11 cellular contexts compared by ENCODE assay signal in the genomic region with DNA sequence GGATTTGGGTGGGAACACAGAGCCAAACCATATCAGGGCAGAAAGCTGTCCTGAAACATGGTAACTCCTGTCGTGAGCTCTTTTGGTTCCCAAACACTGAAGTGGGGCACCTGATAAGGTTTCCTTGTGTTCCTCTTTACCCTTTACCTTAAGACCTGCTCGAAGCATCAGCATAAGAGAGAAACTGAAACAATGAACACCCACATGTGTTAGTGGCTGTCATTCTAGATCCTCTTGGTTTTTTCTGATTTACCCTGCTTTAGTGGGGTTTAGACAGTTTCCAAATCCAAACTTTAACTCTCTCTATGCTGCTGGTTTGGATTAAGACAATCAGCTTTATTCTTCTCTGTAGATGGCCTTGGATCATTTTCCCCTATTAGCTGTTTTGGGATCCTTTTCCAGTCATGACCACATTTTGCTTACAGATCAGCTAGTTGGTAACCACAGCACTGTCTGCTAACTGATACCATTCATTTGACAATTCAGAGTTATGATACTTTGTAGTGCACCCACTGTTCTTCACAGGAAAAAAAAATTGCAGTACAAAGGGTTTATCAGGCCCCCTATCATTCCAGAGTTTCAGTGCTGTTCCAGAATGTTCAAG. TPM values are rescaled to one million over a fixed set of nuclear protein-coding genes. Genes with fewer than 3 reads are reported as not detected.
DNase-seq lines count a peak whose midpoint lies in the region; ATAC-seq and TF ChIP-seq lines count a peak whose summit lies in the region.
"Had no signal": no experiment of that assay in that cellular context is flagged by ENCODE, and none has a peak within 500 bp of the region (broad histone marks: within the 10 kb centered on the region; RNA-seq: fewer than 3 reads in every experiment).

No MANE protein-coding gene starts in this region.

- no peak overlapping the region for H3K56ac ChIP-seq in H9 (ENCODE audit: insufficient read length, low read depth, low read length)

- no CpG with 5 or more reads among the region's 2 CpGs for WGBS in H9 (ENCODE audit: extremely low coverage, insufficient read length, low lambda C conversion rate)

- no peak overlapping the region for H3K23ac ChIP-seq in H9 (ENCODE audit: insufficient read length, low read depth, low read length)

- H2BK20ac ChIP-seq in H9 (ENCODE audit: low read depth, low read length, poor library complexity, severe bottlenecking) = no peak overlapping the region

- H3K4me2 ChIP-seq in H9 (ENCODE audit: insufficient read depth, insufficient read length, low read length) = no peak overlapping the region

- no peak overlapping the region for H4K5ac ChIP-seq in H9 (ENCODE audit: insufficient read length, low read depth, low read length)

- no peak overlapping the region for H2BK120ac ChIP-seq in H9 (ENCODE audit: low read depth, low read length, poor library complexity, severe bottlenecking)

- no peaks in the 10 kb centered on the region for H3K27me3 ChIP-seq in H9 (ENCODE audit: insufficient read depth, low read length)

- no peaks in the 10 kb centered on the region for H3K79me2 ChIP-seq in H9 (ENCODE audit: insufficient read depth, low read length)

- H3K4me1 Mint-ChIP-seq in stimulated activated naive CD8-positive, alpha-beta T cell treated with anti-CD3 and anti-CD28 coated beads, Interleukin-15, amount 100 ng/mL, for 72 hours = peaks cover 7% of the 10 kb centered on the region
- H3K4me1 Mint-ChIP-seq in H9 (no peaks in the 10 kb centered on the region), glutamatergic neuron (ENCODE audit: low read depth, unreplicated experiment) (no peaks in the 10 kb centered on the region)

- no peak overlapping the region for H2AK5ac ChIP-seq in H9 (ENCODE audit: insufficient read length, low read length)

- peaks cover 26% of the 10 kb centered on the region in 2 donors for H3K9me3 Mint-ChIP-seq in stimulated activated naive CD8-positive, alpha-beta T cell treated with anti-CD3 and anti-CD28 coated beads, Interleukin-15, amount 100 ng/mL, for 72 hours
- H3K9me3 Mint-ChIP-seq in H9 (peaks cover 33 to 41% of the 10 kb centered on the region in 2 experiments), glutamatergic neuron (ENCODE audit: unreplicated experiment) (peaks cover 8% of the 10 kb centered on the region)

- H3K9ac ChIP-seq in H9 (ENCODE audit: extremely low read depth, insufficient read length, low read length) = no peak overlapping the region

- no peak overlapping the region for H3K18ac ChIP-seq in H9 (ENCODE audit: insufficient read length, low read depth, low read length)

- no peak for TF ChIP-seq CTCF in H9 (conservative IDR thresholded peaks at IDR 0.05)
- TF ChIP-seq CTCF in glutamatergic neuron (IDR thresholded peaks at IDR 0.05; ENCODE audit: partially characterized antibody, unreplicated experiment) = no peak

- ATAC-seq in stimulated activated naive CD8-positive, alpha-beta T cell treated with anti-CD3 and anti-CD28 coated beads, Interleukin-15, Interleukin-2, amounts not matched to agents 100 U/mL and 50 U/mL, for 24 hours = peak; percentile 49
- no peak for ATAC-seq in stimulated activated naive CD8-positive, alpha-beta T cell treated with anti-CD3 and anti-CD28 coated beads, Interleukin-15, amount 100 ng/mL, for 72 hours
- ATAC-seq in HG02759 (IDR thresholded peaks at IDR 0.05; ENCODE audit: unreplicated experiment) (peak; percentile 54), HG03575 (IDR thresholded peaks at IDR 0.05; ENCODE audit: extremely low read depth, insufficient number of reproducible peaks, low FRiP score, unreplicated experiment) (peak; percentile 40)

- H2BK5ac ChIP-seq in H9 (ENCODE audit: insufficient read length, low read length) = no peak overlapping the region

- H4K20me1 ChIP-seq in H9 (ENCODE audit: control insufficient read depth, insufficient read depth, insufficient read length) = no peaks in the 10 kb centered on the region

- no peaks in the 10 kb centered on the region for H3K9me3 ChIP-seq in H9 (ENCODE audit: control insufficient read depth, low read depth, low read length)

- H3K36me3 Mint-ChIP-seq in H9 (ENCODE audit: insufficient read depth in 1 of 3, low read depth in 3 of 3) (peaks cover 6 to 28% (median 18%) of the 10 kb centered on the region in 3 experiments), glutamatergic neuron (ENCODE audit: unreplicated experiment) (peaks cover 11% of the 10 kb centered on the region)

- H2BK12ac ChIP-seq in H9 (ENCODE audit: insufficient read length, low read depth, low read length) = no peak overlapping the region

- H4K8ac ChIP-seq in H9 (replicated peaks; ENCODE audit: insufficient read length, low read depth, low read length) = no peak overlapping the region

- H3K4me3 Mint-ChIP-seq in stimulated activated naive CD8-positive, alpha-beta T cell treated with anti-CD3 and anti-CD28 coated beads, Interleukin-15, amount 100 ng/mL, for 72 hours = no peak overlapping the region
- H3K4me3 Mint-ChIP-seq in H9 (no peak overlapping the region), glutamatergic neuron (ENCODE audit: unreplicated experiment) (no peak overlapping the region)

- H3K27ac Mint-ChIP-seq in stimulated activated naive CD8-positive, alpha-beta T cell treated with anti-CD3 and anti-CD28 coated beads, Interleukin-15, amount 100 ng/mL, for 72 hours = peak overlapping the region in 1 of 2 donors; percentile 47
- H3K27ac Mint-ChIP-seq in H9 (no peak overlapping the region; a peak in 1 of 7 replicates), glutamatergic neuron (ENCODE audit: unreplicated experiment) (no peak overlapping the region)

- H3K23me2 ChIP-seq in H9 (ENCODE audit: insufficient read length, low read depth, low read length, poor library complexity, severe bottlenecking) = no peaks in the 10 kb centered on the region

- no peak overlapping the region for H3T11ph ChIP-seq in H9 (ENCODE audit: low read length)

- no peaks in the 10 kb centered on the region for H3K79me1 ChIP-seq in H9 (ENCODE audit: insufficient read depth, low read depth, low read length, poor library complexity, severe bottlenecking)

- H3K4ac ChIP-seq in H9 (ENCODE audit: low read depth, low read length) = no peak overlapping the region

- no peak overlapping the region for H3K27ac ChIP-seq in H9 (ENCODE audit: insufficient read length, low read depth, low read length)

- no peak overlapping the region for H2AFZ ChIP-seq in H9 (ENCODE audit: low read length)

- no peaks in the 10 kb centered on the region for H3K27me3 Mint-ChIP-seq in stimulated activated naive CD8-positive, alpha-beta T cell treated with anti-CD3 and anti-CD28 coated beads, Interleukin-15, amount 100 ng/mL, for 72 hours
- peaks cover 1% of the 10 kb centered on the region; the same call in 1 of the 2 replicates for H3K27me3 Mint-ChIP-seq in H9 (ENCODE audit: low read depth)
- H3K27me3 Mint-ChIP-seq in glutamatergic neuron (ENCODE audit: unreplicated experiment) = no peaks in the 10 kb centered on the region

- H4K91ac ChIP-seq in H9 (ENCODE audit: insufficient read length, low read depth, low read length) = no peak overlapping the region

- no peak overlapping the region for H2BK15ac ChIP-seq in H9 (ENCODE audit: low read depth, low read length)

- H3K4me1 ChIP-seq in H9 (ENCODE audit: insufficient read depth, low read length) = no peaks in the 10 kb centered on the region

- no peak for DNase-seq in stimulated activated naive CD8-positive, alpha-beta T cell treated with anti-CD3 and anti-CD28 coated beads, Interleukin-15, Interleukin-2, amounts not matched to agents 100 U/mL and 50 U/mL, for 24 hours
- no peak for DNase-seq in stimulated activated naive CD8-positive, alpha-beta T cell treated with anti-CD3 and anti-CD28 coated beads, Interleukin-15, amount 100 ng/mL, for 72 hours
- DNase-seq in H9 (no peak), glutamatergic neuron (no peak), NCI-H187 treated with DMSO at 0.1 percent for 48 hours (lab: John Stamatoyannopoulos, UW) (no peak), NCI-H82 treated with DMSO at 0.1 percent for 48 hours (lab: John Stamatoyannopoulos, UW; ENCODE audit: unreplicated experiment) (no peak)
- DNase-seq: activated CD4-positive, alpha-beta T cell treated with anti-CD3 and anti-CD28 coated beads for 1 hour; NCI-H1417 had no signal

- H3K14ac ChIP-seq in H9 (ENCODE audit: insufficient read depth, low read length) = no peak overlapping the region

RNA-seq across cellular contexts. Expression of a gene that starts 1.0 kb away (rescaled TPM):
- total RNA-seq in H9 (2021) (not detected in 2 replicates), glutamatergic neuron (ENCODE audit: unreplicated experiment) (not detected)
- total RNA-seq: epithelial cell of proximal tubule had no signal

RNA-seq across cellular contexts. Expression of a gene that starts 49.2 kb away (rescaled TPM):
- not detected in 2 replicates for total RNA-seq in H9 (2021)
- total RNA-seq in glutamatergic neuron (ENCODE audit: unreplicated experiment) = not detected
- total RNA-seq: epithelial cell of proximal tubule had no signal

RNA-seq across cellular contexts. Expression of a gene that starts 58.2 kb away (rescaled TPM):
- total RNA-seq in H9 (2021) = not detected in 2 replicates
- not detected for total RNA-seq in glutamatergic neuron (ENCODE audit: unreplicated experiment)
- total RNA-seq: epithelial cell of proximal tubule had no signal
